ENCODE assay signal across 2 cellular contexts in the genomic region with DNA sequence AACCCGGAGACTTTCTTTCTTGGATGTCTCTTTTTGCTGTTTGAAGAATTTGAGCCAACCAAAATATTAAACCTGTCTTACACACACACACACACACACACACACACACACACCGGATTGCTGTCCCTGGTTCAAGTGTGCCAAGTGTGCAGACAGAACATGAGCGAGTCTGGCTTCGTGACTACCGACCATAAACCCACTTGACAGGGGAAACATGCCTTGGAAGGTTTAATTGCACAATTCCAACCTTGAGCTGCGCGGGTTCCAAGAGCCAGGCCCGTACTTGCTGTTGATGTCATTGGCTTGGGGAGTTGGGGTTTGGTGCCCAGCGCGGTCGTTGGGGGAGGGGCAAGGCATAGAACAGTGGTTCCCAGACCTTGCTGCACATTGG.
TF ChIP-seq lines count a peak whose summit lies in the region.

No MANE protein-coding gene starts in this region.

TF ChIP-seq in IMR-90, 13 proteins besides CTCF, POLR2A, EP300 and RAD21 (continued from another document):
- TF ChIP-seq RFX5 (IDR thresholded peaks at IDR 0.05; ENCODE audit: low read depth, low read length), result no peak
- TF ChIP-seq NFE2L2 (IDR thresholded peaks at IDR 0.05; ENCODE audit: low read depth, low read length), result no peak
- peak; percentile 89 for TF ChIP-seq CEBPB (IDR thresholded peaks at IDR 0.05; ENCODE audit: low read depth, low read length)
- TF ChIP-seq, protein P1, sequence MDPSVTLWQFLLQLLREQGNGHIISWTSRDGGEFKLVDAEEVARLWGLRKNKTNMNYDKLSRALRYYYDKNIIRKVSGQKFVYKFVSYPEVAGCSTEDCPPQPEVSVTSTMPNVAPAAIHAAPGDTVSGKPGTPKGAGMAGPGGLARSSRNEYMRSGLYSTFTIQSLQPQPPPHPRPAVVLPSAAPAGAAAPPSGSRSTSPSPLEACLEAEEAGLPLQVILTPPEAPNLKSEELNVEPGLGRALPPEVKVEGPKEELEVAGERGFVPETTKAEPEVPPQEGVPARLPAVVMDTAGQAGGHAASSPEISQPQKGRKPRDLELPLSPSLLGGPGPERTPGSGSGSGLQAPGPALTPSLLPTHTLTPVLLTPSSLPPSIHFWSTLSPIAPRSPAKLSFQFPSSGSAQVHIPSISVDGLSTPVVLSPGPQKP (IDR thresholded peaks at IDR 0.05; ENCODE audit: borderline replicate concordance, low read depth, low read length), result no peak

TF ChIP-seq in liver, 16 proteins besides CTCF, POLR2A, EP300 and RAD21 (continued from another document):
- TF ChIP-seq, protein P2, sequence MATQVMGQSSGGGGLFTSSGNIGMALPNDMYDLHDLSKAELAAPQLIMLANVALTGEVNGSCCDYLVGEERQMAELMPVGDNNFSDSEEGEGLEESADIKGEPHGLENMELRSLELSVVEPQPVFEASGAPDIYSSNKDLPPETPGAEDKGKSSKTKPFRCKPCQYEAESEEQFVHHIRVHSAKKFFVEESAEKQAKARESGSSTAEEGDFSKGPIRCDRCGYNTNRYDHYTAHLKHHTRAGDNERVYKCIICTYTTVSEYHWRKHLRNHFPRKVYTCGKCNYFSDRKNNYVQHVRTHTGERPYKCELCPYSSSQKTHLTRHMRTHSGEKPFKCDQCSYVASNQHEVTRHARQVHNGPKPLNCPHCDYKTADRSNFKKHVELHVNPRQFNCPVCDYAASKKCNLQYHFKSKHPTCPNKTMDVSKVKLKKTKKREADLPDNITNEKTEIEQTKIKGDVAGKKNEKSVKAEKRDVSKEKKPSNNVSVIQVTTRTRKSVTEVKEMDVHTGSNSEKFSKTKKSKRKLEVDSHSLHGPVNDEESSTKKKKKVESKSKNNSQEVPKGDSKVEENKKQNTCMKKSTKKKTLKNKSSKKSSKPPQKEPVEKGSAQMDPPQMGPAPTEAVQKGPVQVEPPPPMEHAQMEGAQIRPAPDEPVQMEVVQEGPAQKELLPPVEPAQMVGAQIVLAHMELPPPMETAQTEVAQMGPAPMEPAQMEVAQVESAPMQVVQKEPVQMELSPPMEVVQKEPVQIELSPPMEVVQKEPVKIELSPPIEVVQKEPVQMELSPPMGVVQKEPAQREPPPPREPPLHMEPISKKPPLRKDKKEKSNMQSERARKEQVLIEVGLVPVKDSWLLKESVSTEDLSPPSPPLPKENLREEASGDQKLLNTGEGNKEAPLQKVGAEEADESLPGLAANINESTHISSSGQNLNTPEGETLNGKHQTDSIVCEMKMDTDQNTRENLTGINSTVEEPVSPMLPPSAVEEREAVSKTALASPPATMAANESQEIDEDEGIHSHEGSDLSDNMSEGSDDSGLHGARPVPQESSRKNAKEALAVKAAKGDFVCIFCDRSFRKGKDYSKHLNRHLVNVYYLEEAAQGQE (IDR thresholded peaks at IDR 0.05), result peak; percentile 27
- TF ChIP-seq HNF4A (conservative IDR thresholded peaks at IDR 0.05) (peak in 1 of 2 donors; percentile 38), RXRA (IDR thresholded peaks at IDR 0.05) (peak in 1 of 2 donors; percentile 49), JUND (IDR thresholded peaks at IDR 0.05) (peak; percentile 32 to 63), SP1 (IDR thresholded peaks at IDR 0.05) (no peak), YY1 (IDR thresholded peaks at IDR 0.05) (no peak)
- TF ChIP-seq, protein P3, sequence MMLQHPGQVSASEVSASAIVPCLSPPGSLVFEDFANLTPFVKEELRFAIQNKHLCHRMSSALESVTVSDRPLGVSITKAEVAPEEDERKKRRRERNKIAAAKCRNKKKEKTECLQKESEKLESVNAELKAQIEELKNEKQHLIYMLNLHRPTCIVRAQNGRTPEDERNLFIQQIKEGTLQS (IDR thresholded peaks at IDR 0.05), result no peak
